ENCODE assay signal across 8 cellular contexts in genomic region chr2:28408764-28409599, GRCh38. TPM values are rescaled to one million over a fixed set of nuclear protein-coding genes. Genes with fewer than 3 reads are reported as not detected.
DNase-seq lines count a peak whose midpoint lies in the region; ATAC-seq and TF ChIP-seq lines count a peak whose summit lies in the region.

No MANE protein-coding gene starts in this region.

- no peaks in the 10 kb centered on the region for H3K9me3 ChIP-seq in IMR-90 (ENCODE audit: control insufficient read depth, insufficient read depth, low read length)

- TF ChIP-seq RAD21 in IMR-90 (IDR thresholded peaks at IDR 0.05; ENCODE audit: low read length) = no peak

- peak overlapping the region; percentile 60 for H2BK5ac ChIP-seq in IMR-90 (ENCODE audit: low read depth, low read length, poor library complexity, severe bottlenecking)

- 0 out of 2 replicates have a peak overlapping the region, but pooled peaks have one; percentile 25 for H2AK5ac ChIP-seq in IMR-90 (ENCODE audit: low read depth, low read length)

- in situ Hi-C loops in IMR-90 (cut with MboI; ENCODE audit: low sequenced_read_pairs) = loop anchor here (5.0 kb wide), 1 partner anchor 707 kb away; no protein-coding TSS in a partner anchor

- 93% methylated on average over 3 of the region's 26 CpGs; no CpG with 5 or more reads in 1 of the 2 experiments for WGBS in IMR-90 (ENCODE audit: extremely low coverage in 2 of 2, insufficient read length in 1 of 2), 2 experiments

- 0 out of 4 replicates have a peak overlapping the region, but pooled peaks of 1 of the 2 experiments have one; percentile 17 for H4K8ac ChIP-seq in IMR-90 (ENCODE audit: low read depth in 2 of 2, low read length in 2 of 2)

- intact Hi-C loops in IMR-90 (cut with micrococcal nuclease) = no loop called here

- H3K23ac ChIP-seq in IMR-90 (ENCODE audit: low read depth, low read length) = no peak overlapping the region

- no peak overlapping the region for H3K4me3 ChIP-seq in IMR-90 (ENCODE audit: insufficient read depth, low read depth, low read length)
- H3K4me3 ChIP-seq in foreskin fibroblast (ENCODE audit: low read depth in 1 of 2, low read length in 2 of 2) = no peak overlapping the region

- peak; percentile 44 for DNase-seq in IMR-90
- peak; percentile 71 for DNase-seq in activated CD8-positive, alpha-beta memory T cell treated with anti-CD3 and anti-CD28 coated beads, Interleukin-2, amount 50 U/mL, for 1 hour (ENCODE audit: extremely low read depth)
- DNase-seq in foreskin fibroblast = peak; percentile 39 to 61
- DNase-seq in stimulated activated CD4-positive, alpha-beta T cell treated with anti-CD3 and anti-CD28 coated beads, TNF-alpha, amount 100 ng/mL, for 24 hours (ENCODE audit: low read depth in 3 of 3) = peak; percentile 33 to 68 (median 35)
- no peak for DNase-seq in HuH-7 (ENCODE audit: low spot score)
- DNase-seq in NCI-H1694 treated with DMSO at 0.1 percent for 48 hours (lab: John Stamatoyannopoulos, UW) = no peak

- no peak overlapping the region for H4K5ac ChIP-seq in IMR-90 (ENCODE audit: low read depth, low read length)

- H4K20me1 ChIP-seq in IMR-90 (ENCODE audit: insufficient read depth, low read length) = peaks cover 98% of the 10 kb centered on the region

- H3K9ac ChIP-seq in IMR-90 (ENCODE audit: low read depth, low read length) = no peak overlapping the region

- no peak; the same call in 1 of the 2 replicates for ATAC-seq in IMR-90 (ENCODE audit: low read depth)
- ATAC-seq in HG02763 (IDR thresholded peaks at IDR 0.05; ENCODE audit: unreplicated experiment) = no peak
- no peak for ATAC-seq in HG03520 (IDR thresholded peaks at IDR 0.05; ENCODE audit: unreplicated experiment)

- H3K36me3 ChIP-seq in IMR-90 (ENCODE audit: control insufficient read depth, insufficient read depth, low read length) = peaks cover 98% of the 10 kb centered on the region

- POLR2A ChIA-PET in IMR-90 (lab: Charles Lee; ENCODE audit: unreplicated experiment) = no interaction called here

- CTCF ChIA-PET in IMR-90 (lab: Yijun Ruan, JAX) = interaction anchor here (1.2 kb wide), 1 partner anchor 12 kb away, joined by 4 read pairs; no protein-coding TSS in a partner anchor

- H3K4me1 ChIP-seq in IMR-90 (ENCODE audit: control insufficient read depth, insufficient read depth, low read length) = peaks cover 36% of the 10 kb centered on the region

- peak overlapping the region; percentile 60 for H2AK9ac ChIP-seq in IMR-90 (replicated peaks; ENCODE audit: low read depth, low read length, poor library complexity)

- H2BK20ac ChIP-seq in IMR-90 (ENCODE audit: low read depth, low read length) = no peak overlapping the region

- BruUV-seq in IMR-90 (replicated peaks; lab: Mats Ljungman, UMichigan) = no TSS peak

- H3K9me1 ChIP-seq in IMR-90 (ENCODE audit: insufficient read depth, low read length) = peaks cover 28% of the 10 kb centered on the region

- no peak for TF ChIP-seq POLR2A in IMR-90 (IDR thresholded peaks at IDR 0.05; ENCODE audit: low read depth, low read length)

- no peak overlapping the region for H4K91ac ChIP-seq in IMR-90 (ENCODE audit: insufficient read depth, low read depth, low read length)

- dilution Hi-C loops in IMR-90 (cut with HindIII; ENCODE audit: low sequenced_read_pairs, unreplicated experiment) = no loop called here

- H2BK15ac ChIP-seq in IMR-90 (ENCODE audit: low read depth, low read length) = no peak overlapping the region

- H3K27me3 ChIP-seq in IMR-90 (ENCODE audit: control insufficient read depth, insufficient read depth, low read length) = no peaks in the 10 kb centered on the region

- TF ChIP-seq CTCF in IMR-90 (conservative IDR thresholded peaks at IDR 0.05; ENCODE audit: low read depth, low read length) (no peak), foreskin fibroblast (IDR thresholded peaks at IDR 0.05; ENCODE audit: low read depth, low read length) (no peak)

- H2BK120ac ChIP-seq in IMR-90 (ENCODE audit: low read depth, low read length) = no peak overlapping the region; the same call in 1 of the 2 replicates

- H3K18ac ChIP-seq in IMR-90 (ENCODE audit: low read depth, low read length) = no peak overlapping the region

- H3K4ac ChIP-seq in IMR-90 (ENCODE audit: low read depth, low read length) = no peak overlapping the region

- no peak overlapping the region for H3K4me2 ChIP-seq in IMR-90 (ENCODE audit: low read depth, low read length)

- H3K56ac ChIP-seq in IMR-90 (ENCODE audit: extremely low read depth, insufficient read depth, low read length) = no peak overlapping the region

- no peak overlapping the region for H2AFZ ChIP-seq in IMR-90 (replicated peaks; ENCODE audit: low read length, poor library complexity)

- 0 out of 2 replicates have a peak overlapping the region, but pooled peaks have one; percentile 24 for H3K14ac ChIP-seq in IMR-90 (replicated peaks; ENCODE audit: low read depth, low read length)

- peaks cover 43 to 98% of the 10 kb centered on the region in 2 experiments for H3K79me1 ChIP-seq in IMR-90 (ENCODE audit: low read depth in 1 of 2, low read length in 2 of 2)

- H3K27ac ChIP-seq in IMR-90 (ENCODE audit: insufficient read depth, low read length) = peak overlapping the region; percentile 42; the same call in 1 of the 2 replicates

TF ChIP-seq in IMR-90, 13 proteins besides CTCF, POLR2A, EP300 and RAD21:
- TF ChIP-seq ELK1 (IDR thresholded peaks at IDR 0.05; ENCODE audit: borderline replicate concordance, low read depth, low read length) (no peak), CEBPB (IDR thresholded peaks at IDR 0.05; ENCODE audit: low read depth, low read length) (no peak), NFE2L2 (IDR thresholded peaks at IDR 0.05; ENCODE audit: low read depth, low read length) (no peak), MXI1 (IDR thresholded peaks at IDR 0.05; ENCODE audit: borderline replicate concordance, low read depth, low read length) (no peak), MAFK (IDR thresholded peaks at IDR 0.05; ENCODE audit: low read depth, low read length) (no peak), SMC3 (IDR thresholded peaks at IDR 0.05; ENCODE audit: low read depth, low read length) (no peak), FOS (IDR thresholded peaks at IDR 0.05; ENCODE audit: low read depth, low read length) (no peak), MAZ (IDR thresholded peaks at IDR 0.05; ENCODE audit: borderline replicate concordance, low read depth, low read length) (no peak), CHD1 (IDR thresholded peaks at IDR 0.05; ENCODE audit: low read depth, low read length) (no peak), BHLHE40 (IDR thresholded peaks at IDR 0.05; ENCODE audit: low read depth, low read length) (no peak), RFX5 (IDR thresholded peaks at IDR 0.05; ENCODE audit: low read depth, low read length) (no peak), RCOR1 (IDR thresholded peaks at IDR 0.05; ENCODE audit: insufficient replicate concordance, low read length) (no peak)
- TF ChIP-seq, protein P1, sequence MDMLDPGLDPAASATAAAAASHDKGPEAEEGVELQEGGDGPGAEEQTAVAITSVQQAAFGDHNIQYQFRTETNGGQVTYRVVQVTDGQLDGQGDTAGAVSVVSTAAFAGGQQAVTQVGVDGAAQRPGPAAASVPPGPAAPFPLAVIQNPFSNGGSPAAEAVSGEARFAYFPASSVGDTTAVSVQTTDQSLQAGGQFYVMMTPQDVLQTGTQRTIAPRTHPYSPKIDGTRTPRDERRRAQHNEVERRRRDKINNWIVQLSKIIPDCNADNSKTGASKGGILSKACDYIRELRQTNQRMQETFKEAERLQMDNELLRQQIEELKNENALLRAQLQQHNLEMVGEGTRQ (IDR thresholded peaks at IDR 0.05; ENCODE audit: low read depth, low read length) = no peak

RNA-seq across cellular contexts. Expression of gene FOSL2, which starts 16.3 kb away (rescaled TPM):
- 31.4 and 32.2 TPM in 2 replicates for total RNA-seq in IMR-90 (2012; rRNA removed)
- polyA plus RNA-seq in IMR-90 (2012; rRNA removed) = 46.3 and 51.1 TPM in 2 replicates
- 52.1 and 52.3 TPM in 2 replicates for polyA plus RNA-seq in IMR-90 (2012; cell fraction: cytosol; rRNA removed)
- polyA plus RNA-seq in IMR-90 (2012; cell fraction: nucleus; rRNA removed; ENCODE audit: low replicate concordance) = 91.1 and 119 TPM in 2 replicates

Comparison
In these comparisons a context has a peak if more than half of its experiments do, and no peak if none do; other contexts are left out.
1. DNase-seq: peak in IMR-90 (single experiment), activated CD8-positive, alpha-beta memory T cell treated with anti-CD3 and anti-CD28 coated beads, Interleukin-2, amount 50 U/mL, for 1 hour (single experiment), foreskin fibroblast (2 of 2) and stimulated activated CD4-positive, alpha-beta T cell treated with anti-CD3 and anti-CD28 coated beads, TNF-alpha, amount 100 ng/mL, for 24 hours (3 of 3); none in HuH-7 (single experiment) and NCI-H1694 treated with DMSO at 0.1 percent for 48 hours (single experiment).